10 cellular contexts compared by ENCODE assay signal in genomic region chr1:24909388-24909898, GRCh38. TPM values are rescaled to one million over a fixed set of nuclear protein-coding genes. Genes with fewer than 3 reads are reported as not detected.
A peak's percentile ranks its signal among the peaks of the same experiment; 100 is the strongest.
DNase-seq lines count a peak whose midpoint lies in the region; ATAC-seq and TF ChIP-seq lines count a peak whose summit lies in the region.
"Had no signal": no experiment of that assay in that cellular context is flagged by ENCODE, and none has a peak within 500 bp of the region (broad histone marks: within the 10 kb centered on the region; RNA-seq: fewer than 3 reads in every experiment).

No MANE protein-coding gene starts in this region.

- no peaks in the 10 kb centered on the region for H3K9me2 ChIP-seq in PC-3 (replicated peaks; ENCODE audit: low read length)

- H2AFZ ChIP-seq in PC-3 (ENCODE audit: low read length), result no peak overlapping the region

- WGBS in mesendoderm (ENCODE audit: extremely low coverage, insufficient coverage, low lambda C conversion rate), result no CpG with 5 or more reads among the region's 15 CpGs

- no peak overlapping the region for H2BK120ac ChIP-seq in mesendoderm (ENCODE audit: low read depth, low read length)

- DNase-seq in DMS53 (lab: John Stamatoyannopoulos, UW) (peak; percentile 90), PC-3 (peak; percentile 40), ecto neural progenitor cell (ENCODE audit: low spot score) (peak; percentile 85), mesendoderm (peak; percentile 97), NCI-H446 treated with DMSO at 0.1 percent for 48 hours (lab: John Stamatoyannopoulos, UW) (no peak), MG63 (no peak), NCI-H1105 (lab: John Stamatoyannopoulos, UW) (no peak)
- no peak for DNase-seq in stimulated activated CD4-positive, alpha-beta T cell treated with anti-CD3 and anti-CD28 coated beads, Interleukin-1b, Interleukin-23, amount 100 ng/mL, for 48 hours

- H3K4me3 ChIP-seq in PC-3 (ENCODE audit: low read length), result no peak overlapping the region
- no peak overlapping the region for H3K4me3 ChIP-seq in mesendoderm (ENCODE audit: low read length)
- H3K4me3 ChIP-seq in MG63, result no peak overlapping the region
- H3K4me3 ChIP-seq: gastrocnemius medialis, tibial artery had no signal

- H3K79me1 ChIP-seq in mesendoderm (ENCODE audit: low read length), result no peaks in the 10 kb centered on the region

- H4K5ac ChIP-seq in mesendoderm (ENCODE audit: low read length), result no peak overlapping the region

- no peaks in the 10 kb centered on the region for H3K4me1 ChIP-seq in PC-3 (ENCODE audit: insufficient read depth, low read length)
- H3K4me1 ChIP-seq in mesendoderm (ENCODE audit: control insufficient read depth, low read depth, low read length), result no peaks in the 10 kb centered on the region

- no peak overlapping the region for H3K18ac ChIP-seq in mesendoderm (ENCODE audit: low read length)

- H3K36me3 ChIP-seq in PC-3 (ENCODE audit: low read depth, low read length), result no peaks in the 10 kb centered on the region
- H3K36me3 ChIP-seq in mesendoderm (ENCODE audit: control insufficient read depth, insufficient read depth, low read length), result no peaks in the 10 kb centered on the region
- H3K36me3 ChIP-seq in MG63, result peaks cover 15% of the 10 kb centered on the region
- H3K36me3 ChIP-seq: gastrocnemius medialis had no signal

- ATAC-seq in PC-3, result peak; percentile 59; the same call in 1 of the 2 replicates
- ATAC-seq: gastrocnemius medialis had no signal

- no peaks in the 10 kb centered on the region for H3F3A ChIP-seq in PC-3 (ENCODE audit: low read length, unreplicated experiment)

- H3K23ac ChIP-seq in mesendoderm (ENCODE audit: low read length), result no peak overlapping the region

- H4K20me1 ChIP-seq in PC-3 (ENCODE audit: low read length), result no peaks in the 10 kb centered on the region

- H3K9me3 ChIP-seq in PC-3 (ENCODE audit: low read length) (no peaks in the 10 kb centered on the region), MG63 (no peaks in the 10 kb centered on the region)
- H3K9me3 ChIP-seq: gastrocnemius medialis, tibial artery had no signal

- H3K27ac ChIP-seq in PC-3 (ENCODE audit: low read length), result no peak overlapping the region
- no peak overlapping the region for H3K27ac ChIP-seq in mesendoderm (ENCODE audit: low read depth, low read length)
- H3K27ac ChIP-seq: gastrocnemius medialis, tibial artery had no signal

- BruUV-seq in PC-3 (replicated peaks; lab: Mats Ljungman, UMichigan), result no TSS peak

- peak; percentile 66 for TF ChIP-seq CTCF in PC-3 (conservative IDR thresholded peaks at IDR 0.05; ENCODE audit: low read depth, low read length)

- H3K79me2 ChIP-seq in PC-3 (ENCODE audit: low read length) (no peaks in the 10 kb centered on the region), mesendoderm (ENCODE audit: control insufficient read depth, insufficient read depth, low read length) (no peaks in the 10 kb centered on the region)

- no peak overlapping the region for H3K4ac ChIP-seq in mesendoderm (ENCODE audit: low read depth, low read length)

- H3K9ac ChIP-seq in PC-3 (ENCODE audit: low read length) (no peak overlapping the region), mesendoderm (ENCODE audit: low read length) (no peak overlapping the region)

- H2BK5ac ChIP-seq in mesendoderm (ENCODE audit: low read length), result no peak overlapping the region

- no peak overlapping the region for H2AK5ac ChIP-seq in mesendoderm (ENCODE audit: low read length)

- H3K56ac ChIP-seq in mesendoderm (ENCODE audit: low read length), result peak overlapping the region; percentile 47

- POLR2A ChIA-PET in PC-3 (lab: Charles Lee; ENCODE audit: unreplicated experiment), result no interaction called here

- no peak overlapping the region for H3K4me2 ChIP-seq in PC-3 (ENCODE audit: low read length)
- H3K4me2 ChIP-seq in mesendoderm (ENCODE audit: low read length), result no peak overlapping the region

- intact Hi-C loops in PC-3 (cut with micrococcal nuclease), result no loop called here

- H3K27me3 ChIP-seq in PC-3 (ENCODE audit: low read length), result no peaks in the 10 kb centered on the region
- H3K27me3 ChIP-seq in mesendoderm (ENCODE audit: insufficient read depth, low read length, poor library complexity), result no peaks in the 10 kb centered on the region
- H3K27me3 ChIP-seq in MG63, result no peaks in the 10 kb centered on the region

- no peak overlapping the region for H2BK15ac ChIP-seq in mesendoderm (replicated peaks; ENCODE audit: low read depth)

- H4K8ac ChIP-seq in mesendoderm (ENCODE audit: low read depth, low read length), result no peak overlapping the region

- CTCF ChIA-PET in PC-3 (lab: Charles Lee), result no interaction called here

RNA-seq across cellular contexts. Expression of gene RUNX3, which starts 20.6 kb away (rescaled TPM):
- 2.8 and 3.7 TPM in 2 replicates for total RNA-seq in PC-3 (2014; rRNA removed)
- polyA plus RNA-seq in mesendoderm (2013, experiment 1 of 2), result 0.53 TPM
- 0.67 TPM for polyA plus RNA-seq in mesendoderm (2013, experiment 2 of 2)
- 4.6 and 5.8 TPM in 2 replicates for total RNA-seq in MG63 (2014; rRNA removed; shearing (Covaris generic); ENCODE audit: low replicate concordance)

Comparison
In these comparisons a context has a peak if more than half of its experiments do, and no peak if none do; other contexts are left out.
1. DNase-seq: peak in DMS53 (single experiment), PC-3 (single experiment), ecto neural progenitor cell (single experiment) and mesendoderm (single experiment); none in NCI-H446 treated with DMSO at 0.1 percent for 48 hours (single experiment), MG63 (single experiment), stimulated activated CD4-positive, alpha-beta T cell treated with anti-CD3 and anti-CD28 coated beads, Interleukin-1b, Interleukin-23, amount 100 ng/mL, for 48 hours (single experiment) and NCI-H1105 (single experiment).